ENCODE assay signal across 8 cellular contexts in genomic region chr7:22549667-22550513, GRCh38. TPM values are rescaled to one million over a fixed set of nuclear protein-coding genes. Genes with fewer than 3 reads are reported as not detected.
DNase-seq lines count a peak whose midpoint lies in the region; ATAC-seq, FAIRE-seq and TF ChIP-seq lines count a peak whose summit lies in the region.

No MANE protein-coding gene starts in this region.

- ATAC-seq in left cardiac atrium (peak; percentile 55 to 65), HG02970 (IDR thresholded peaks at IDR 0.05; ENCODE audit: low FRiP score, unreplicated experiment) (no peak)

- H3K9ac ChIP-seq in kidney (ENCODE audit: low read length in 2 of 2): no peak overlapping the region

- H3K27ac Mint-ChIP-seq in activated naive CD8-positive, alpha-beta T cell: no peak overlapping the region

- FAIRE-seq in kidney (lab: Jason Lieb, UNC): no peak
- no peak for FAIRE-seq in urothelium cell line (lab: Jason Lieb, UNC)

- peaks cover 36% of the 10 kb centered on the region for H3K27me3 Mint-ChIP-seq in activated naive CD8-positive, alpha-beta T cell

- H3K27me3 ChIP-seq in right atrium auricular region (peaks cover 10 to 14% of the 10 kb centered on the region in 2 donors), tibial artery (peaks cover 0 to 29% of the 10 kb centered on the region in 2 donors)

- H3K9me3 ChIP-seq in right atrium auricular region (no peaks in the 10 kb centered on the region), kidney (ENCODE audit: control insufficient read depth in 1 of 2, low read length in 2 of 2) (no peaks in the 10 kb centered on the region), tibial artery (no peaks in the 10 kb centered on the region)

- TF ChIP-seq CTCF in right atrium auricular region (IDR thresholded peaks at IDR 0.05) (peak in 1 of 2 donors; percentile 87), kidney (IDR thresholded peaks at IDR 0.05; ENCODE audit: borderline replicate concordance, extremely low read depth, insufficient read depth) (peak; percentile 37), tibial artery (IDR thresholded peaks at IDR 0.05) (peak; percentile 45 to 53)

- H3K9me3 Mint-ChIP-seq in activated naive CD8-positive, alpha-beta T cell (ENCODE audit: low read depth): no peaks in the 10 kb centered on the region

- H3K4me1 ChIP-seq in right atrium auricular region (peaks cover 0 to 13% of the 10 kb centered on the region in 2 donors), kidney (ENCODE audit: control insufficient read depth in 1 of 2, insufficient read depth in 1 of 2, low read depth in 1 of 2, low read length in 2 of 2) (peaks cover 0 to 3% of the 10 kb centered on the region in 2 donors), tibial artery (peaks cover 0 to 18% (median 10%) of the 10 kb centered on the region in 4 donors)

- no peaks in the 10 kb centered on the region for H3K36me3 ChIP-seq in right atrium auricular region
- no peaks in the 10 kb centered on the region for H3K36me3 ChIP-seq in kidney (ENCODE audit: control insufficient read depth in 1 of 2, insufficient read depth in 2 of 2, low read length in 2 of 2)
- H3K36me3 ChIP-seq in tibial artery: no peaks in the 10 kb centered on the region

- H3K36me3 Mint-ChIP-seq in activated naive CD8-positive, alpha-beta T cell: no peaks in the 10 kb centered on the region

- DNase-seq in left cardiac atrium (no peak), right atrium auricular region (ENCODE audit: low spot score) (no peak), NCI-H2107 treated with DMSO at 0.1 percent for 48 hours (lab: John Stamatoyannopoulos, UW; ENCODE audit: unreplicated experiment) (peak; percentile 10), kidney (no peak), tibial artery (no peak), urothelium cell line (ENCODE audit: low spot score) (no peak)

- peaks cover 13% of the 10 kb centered on the region for H3K4me1 Mint-ChIP-seq in activated naive CD8-positive, alpha-beta T cell (ENCODE audit: low read depth)

- peak overlapping the region in 1 of 2 donors; percentile 41 for H3K4me3 ChIP-seq in right atrium auricular region
- H3K4me3 ChIP-seq in kidney (ENCODE audit: low read length in 2 of 2): peak overlapping the region in 1 of 2 donors; percentile 39
- H3K4me3 ChIP-seq in tibial artery: peak overlapping the region in 1 of 2 donors; percentile 35

- peak overlapping the region; percentile 79 for H3K4me3 Mint-ChIP-seq in activated naive CD8-positive, alpha-beta T cell

- intact Hi-C loops in left cardiac atrium (cut with DNase I): no loop called here
- intact Hi-C loops in kidney (cut with DNase I): loop anchor here (10.0 kb wide), 2 partner anchors 175 to 505 kb away; partner anchors contain the start of gene IL6
- intact Hi-C loops in tibial artery (cut with DNase I; ENCODE audit: low total_unique reads): loop anchor here (5.0 kb wide), 1 partner anchor 237 kb away; no protein-coding TSS in a partner anchor

- H3K27ac ChIP-seq in right atrium auricular region (no peak overlapping the region), kidney (ENCODE audit: low read depth in 2 of 2, low read length in 2 of 2) (no peak overlapping the region), tibial artery (no peak overlapping the region)

RNA-seq across cellular contexts. Expression of gene STEAP1B, which starts 49.9 kb away (rescaled TPM):
- total RNA-seq in left cardiac atrium: 1 to 10 TPM; 1.1 to 1.7 TPM
- total RNA-seq in right atrium auricular region: under 1 TPM in 1 of 2 donors, not detected in 1; 0.39 TPM
- total RNA-seq in kidney: 0.79 TPM
- polyA plus RNA-seq in kidney (ENCODE audit: insufficient read depth, low read depth, low replicate concordance): not detected

Comparison
In these comparisons a context has a peak if more than half of its experiments do, and no peak if none do; other contexts are left out.
1. intact Hi-C loops: an anchor here in kidney (10.0 kb wide) and tibial artery (5.0 kb wide); none called in left cardiac atrium.